ENCODE assay signal across 1 cellular context in the genomic region with DNA sequence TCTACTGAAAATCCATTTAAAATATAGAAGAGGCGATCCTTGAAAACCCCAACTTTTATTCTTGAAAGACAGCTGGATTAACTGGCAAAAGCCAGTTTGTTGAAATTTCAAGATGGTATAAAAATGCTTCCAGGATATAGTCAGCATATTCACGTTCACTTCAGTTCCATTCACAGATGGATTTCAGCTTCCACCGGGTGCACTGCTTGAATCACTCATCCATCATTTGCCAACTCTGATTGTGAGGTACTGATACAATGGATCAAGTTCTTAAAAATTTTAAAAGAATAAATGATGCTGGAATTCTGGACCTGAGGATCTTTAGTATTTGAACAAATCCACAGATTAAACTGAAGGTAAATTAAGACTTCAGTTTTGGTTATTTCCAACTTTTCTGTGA.
TF ChIP-seq lines count a peak whose summit lies in the region.

No MANE protein-coding gene starts in this region.

TF ChIP-seq in HepG2, 621 proteins besides CTCF, POLR2A, EP300 and RAD21:
- no peak for TF ChIP-seq ZSCAN21 (CRISPR knock-in tag; IDR thresholded peaks at IDR 0.05; ENCODE audit: borderline replicate concordance)
- no peak for TF ChIP-seq ZNF598 (CRISPR knock-in tag; IDR thresholded peaks at IDR 0.05; ENCODE audit: borderline replicate concordance)
- no peak for TF ChIP-seq MTF2 (CRISPR knock-in tag; IDR thresholded peaks at IDR 0.05; ENCODE audit: borderline replicate concordance)
- TF ChIP-seq SNAPC2 (CRISPR knock-in tag; IDR thresholded peaks at IDR 0.05): no peak
- TF ChIP-seq, protein P1, sequence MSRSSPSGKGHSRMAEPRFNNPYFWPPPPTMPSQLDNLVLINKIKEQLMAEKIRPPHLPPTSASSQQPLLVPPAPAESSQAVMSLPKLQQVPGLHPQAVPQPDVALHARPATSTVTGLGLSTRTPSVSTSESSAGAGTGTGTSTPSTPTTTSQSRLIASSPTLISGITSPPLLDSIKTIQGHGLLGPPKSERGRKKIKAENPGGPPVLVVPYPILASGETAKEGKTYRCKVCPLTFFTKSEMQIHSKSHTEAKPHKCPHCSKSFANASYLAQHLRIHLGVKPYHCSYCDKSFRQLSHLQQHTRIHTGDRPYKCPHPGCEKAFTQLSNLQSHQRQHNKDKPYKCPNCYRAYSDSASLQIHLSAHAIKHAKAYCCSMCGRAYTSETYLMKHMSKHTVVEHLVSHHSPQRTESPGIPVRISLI (CRISPR knock-in tag; IDR thresholded peaks at IDR 0.05; ENCODE audit: borderline replicate concordance): no peak
- TF ChIP-seq RBFOX2 (IDR thresholded peaks at IDR 0.05; ENCODE audit: low read depth, low read length): 0 out of 2 replicates have a peak, but pooled peaks have one; percentile 18
- no peak for TF ChIP-seq ZNF136 (CRISPR knock-in tag; IDR thresholded peaks at IDR 0.05; ENCODE audit: low read depth)
- TF ChIP-seq, protein P2, sequence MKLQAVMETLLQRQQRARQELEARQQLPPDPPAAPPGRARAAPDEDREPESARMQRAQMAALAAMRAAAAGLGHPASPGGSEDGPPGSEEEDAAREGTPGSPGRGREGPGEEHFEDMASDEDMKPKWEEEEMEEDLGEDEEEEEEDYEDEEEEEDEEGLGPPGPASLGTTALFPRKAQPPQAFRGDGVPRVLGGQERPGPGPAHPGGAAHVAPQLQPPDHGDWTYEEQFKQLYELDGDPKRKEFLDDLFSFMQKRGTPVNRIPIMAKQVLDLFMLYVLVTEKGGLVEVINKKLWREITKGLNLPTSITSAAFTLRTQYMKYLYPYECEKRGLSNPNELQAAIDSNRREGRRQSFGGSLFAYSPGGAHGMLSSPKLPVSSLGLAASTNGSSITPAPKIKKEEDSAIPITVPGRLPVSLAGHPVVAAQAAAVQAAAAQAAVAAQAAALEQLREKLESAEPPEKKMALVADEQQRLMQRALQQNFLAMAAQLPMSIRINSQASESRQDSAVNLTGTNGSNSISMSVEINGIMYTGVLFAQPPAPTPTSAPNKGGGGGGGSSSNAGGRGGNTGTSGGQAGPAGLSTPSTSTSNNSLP (IDR thresholded peaks at IDR 0.05; ENCODE audit: low read depth, low read length): no peak
- no peak for TF ChIP-seq AGO1 (IDR thresholded peaks at IDR 0.05; ENCODE audit: low read depth, low read length, poor library complexity, severe bottlenecking)
